ENCODE assay signal across 27 cellular contexts in the genomic region with DNA sequence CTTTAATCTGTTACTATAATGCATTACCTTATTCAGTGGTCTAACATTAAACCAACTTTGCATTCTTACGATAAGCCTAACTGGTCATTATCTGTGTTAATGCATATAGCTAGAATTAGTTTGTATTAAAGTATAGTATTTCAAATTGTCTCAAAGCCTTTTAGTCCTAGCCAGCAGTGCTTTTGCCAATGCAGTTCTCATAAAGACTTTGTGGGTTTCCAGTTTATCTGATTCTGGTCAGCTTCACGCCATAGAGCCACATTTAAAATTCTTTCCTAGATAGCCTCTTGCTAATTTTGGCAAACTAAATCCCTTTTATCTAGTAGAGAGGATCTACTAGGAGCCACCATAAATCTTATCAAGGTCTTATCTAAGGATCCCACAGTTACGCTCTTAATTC.
DNase-seq lines count a peak whose midpoint lies in the region; ATAC-seq, FAIRE-seq and TF ChIP-seq lines count a peak whose summit lies in the region.
"Had no signal": no experiment of that assay in that cellular context is flagged by ENCODE, and none has a peak within 500 bp of the region (broad histone marks: within the 10 kb centered on the region; RNA-seq: fewer than 3 reads in every experiment).

No MANE protein-coding gene starts in this region.

- intact Hi-C loops in K562 (cut with micrococcal nuclease) (no loop called here), gastrocnemius medialis (cut with DNase I; ENCODE audit: low total_unique reads) (no loop called here)

- no peaks in the 10 kb centered on the region for H3K9me1 ChIP-seq in K562 (ENCODE audit: control insufficient read depth, insufficient read depth, low read length)

- H3K4me1 Mint-ChIP-seq in endodermal cell, result no peaks in the 10 kb centered on the region
- H3K4me1 Mint-ChIP-seq: CD14-positive monocyte; CD4-positive, alpha-beta memory T cell; CD4-positive, CD25-positive, alpha-beta regulatory T cell; CD8-positive, alpha-beta memory T cell had no signal

- H3K36me3 Mint-ChIP-seq in endodermal cell (ENCODE audit: low read depth), result no peaks in the 10 kb centered on the region
- H3K36me3 Mint-ChIP-seq: CD14-positive monocyte; CD4-positive, alpha-beta memory T cell; CD4-positive, CD25-positive, alpha-beta regulatory T cell; CD8-positive, alpha-beta memory T cell had no signal

- TF ChIP-seq EP300 in K562 (IDR thresholded peaks at IDR 0.05; ENCODE audit: low read length), result no peak

- no peak for TF ChIP-seq POLR2A in K562 (conservative IDR thresholded peaks at IDR 0.05)
- no peak for TF ChIP-seq POLR2A in H54 (IDR thresholded peaks at IDR 0.05; ENCODE audit: low read depth, low read length)
- no peak for TF ChIP-seq POLR2A in gastrocnemius medialis (IDR thresholded peaks at IDR 0.05)

- TF ChIP-seq RAD21 in K562 (CRISPR knock-in tag; conservative IDR thresholded peaks at IDR 0.05 in 1 of 2, IDR thresholded peaks at IDR 0.05 in 1 of 2), result no peak

- H3K36me3 ChIP-seq in HEK293 (ENCODE audit: control insufficient read depth in 2 of 2, insufficient read depth in 1 of 2, low read length in 2 of 2), result no peaks in the 10 kb centered on the region
- H3K36me3 ChIP-seq in K562 (ENCODE audit: control insufficient read depth, insufficient read depth, low read length), result no peaks in the 10 kb centered on the region
- H3K36me3 ChIP-seq in endodermal cell (ENCODE audit: control insufficient read depth, insufficient read depth, low read length), result no peaks in the 10 kb centered on the region
- no peaks in the 10 kb centered on the region for H3K36me3 ChIP-seq in gastrocnemius medialis
- H3K36me3 ChIP-seq: BE2C, BLaER1 had no signal

- H2AFZ ChIP-seq in K562 (ENCODE audit: low read depth, low read length), result no peak overlapping the region

- CTCF ChIA-PET in HEK293 (lab: Yijun Ruan, JAX), result interaction anchor here (0.9 kb wide), 1 partner anchor 38 kb away, joined by 3 read pairs; no protein-coding TSS in a partner anchor
- CTCF ChIA-PET in K562 (lab: Yijun Ruan, JAX; ENCODE audit: low intra/inter-chr PET ratio), result no interaction called here

- DNase-seq in K562 (ENCODE audit: extremely low read depth in 1 of 4, low spot score in 3 of 4) (no peak), endodermal cell (no peak), NCI-H2029 treated with DMSO at 0.1 percent for 48 hours (lab: John Stamatoyannopoulos, UW) (no peak), H54 (ENCODE audit: insufficient read length, low spot score) (no peak), gastrocnemius medialis (no peak)
- DNase-seq in activated naive CD4-positive, alpha-beta T cell treated with anti-CD3 and anti-CD28 coated beads, Interleukin-2, amount 50 U/mL, for 16 hours, result no peak
- DNase-seq: 8988T; ACHN; BE2C; C1 segment of cervical spinal cord; CD4-positive, alpha-beta memory T cell; CD4-positive, CD25-positive, alpha-beta regulatory T cell; CD8-positive, alpha-beta memory T cell; COR-L47; DMS 273 treated with DMSO at 0.1 percent for 48 hours; DMS153; DMS53; DMS79; DND-41; EL; GDM1 had no signal

- H3K27ac ChIP-seq in HEK293 (ENCODE audit: extremely low read depth, low read depth, low read length) (no peak overlapping the region), K562 (ENCODE audit: extremely low read depth, low read depth, low read length) (no peak overlapping the region), endodermal cell (ENCODE audit: low read depth, low read length) (no peak overlapping the region), gastrocnemius medialis (no peak overlapping the region)
- H3K27ac ChIP-seq: BLaER1 had no signal

- peaks cover 48% of the 10 kb centered on the region for H3K9me3 Mint-ChIP-seq in endodermal cell

- TF ChIP-seq CTCF in HEK293 (tag by site-specific recombination; IDR thresholded peaks at IDR 0.05), result no peak
- TF ChIP-seq CTCF in K562 (IDR thresholded peaks at IDR 0.05 in 2 of 3, conservative IDR thresholded peaks at IDR 0.05 in 1 of 3; ENCODE audit: insufficient read depth in 2 of 3, low read depth in 1 of 3, low read length in 3 of 3), result no peak
- TF ChIP-seq CTCF in endodermal cell (conservative IDR thresholded peaks at IDR 0.05), result no peak
- TF ChIP-seq CTCF in gastrocnemius medialis (IDR thresholded peaks at IDR 0.05 in 4 of 5, conservative IDR thresholded peaks at IDR 0.05 in 1 of 5), result no peak

- no peak overlapping the region for H3K4me3 Mint-ChIP-seq in endodermal cell
- H3K4me3 Mint-ChIP-seq: CD14-positive monocyte; CD4-positive, alpha-beta memory T cell; CD4-positive, CD25-positive, alpha-beta regulatory T cell; CD8-positive, alpha-beta memory T cell had no signal

- H3K4me1 ChIP-seq in HEK293 (ENCODE audit: control insufficient read depth, insufficient read depth, low read length) (no peaks in the 10 kb centered on the region), K562 (replicated peaks in 1 of 2; ENCODE audit: control insufficient read depth in 2 of 2, insufficient read depth in 2 of 2, low read length in 2 of 2) (no peaks in the 10 kb centered on the region), endodermal cell (ENCODE audit: control insufficient read depth, insufficient read depth, low read length) (no peaks in the 10 kb centered on the region), gastrocnemius medialis (no peaks in the 10 kb centered on the region)
- H3K4me1 ChIP-seq: BE2C, BLaER1 had no signal

- 3% methylated on average over 3 of the region's 3 CpGs for WGBS in K562 (ENCODE audit: insufficient coverage, low coverage, missing lambda C conversion rate)
- 80 to 88% methylated on average over 2 to 3 of the region's 3 CpGs for WGBS in endodermal cell (ENCODE audit: insufficient coverage in 1 of 2, insufficient read length in 1 of 2), 2 experiments

- H4K20me1 ChIP-seq in K562 (replicated peaks; ENCODE audit: control insufficient read depth, insufficient read depth, low read length), result no peaks in the 10 kb centered on the region
- H4K20me1 ChIP-seq: BLaER1 had no signal

- H3K9ac ChIP-seq in K562 (ENCODE audit: insufficient read depth in 1 of 2, low read depth in 2 of 2, low read length in 2 of 2) (no peak overlapping the region), endodermal cell (ENCODE audit: extremely low read depth, low read length, poor library complexity, severe bottlenecking) (no peak overlapping the region)
- H3K9ac ChIP-seq: BLaER1 had no signal

- POLR2A ChIA-PET in HEK293 (lab: Yijun Ruan, JAX) (no interaction called here), K562 (lab: Yijun Ruan, JAX) (interaction anchor here (0.6 kb wide), 1 partner anchor 833 kb away, joined by 3 read pairs; no protein-coding TSS in a partner anchor)

- FAIRE-seq in K562 (lab: Jason Lieb, UNC) (no peak), H54 (lab: Jason Lieb, UNC) (no peak)
- FAIRE-seq: GM12878, GM12892, GM18507 had no signal

- H3K4me3 ChIP-seq in HEK293 (ENCODE audit: low read depth, low read length) (no peak overlapping the region), K562 (no peak overlapping the region), endodermal cell (ENCODE audit: low read length) (peak overlapping the region; percentile 60), gastrocnemius medialis (no peak overlapping the region)
- H3K4me3 ChIP-seq: BLaER1, GM12878 had no signal

- no peak overlapping the region for H3K27ac Mint-ChIP-seq in endodermal cell
- H3K27ac Mint-ChIP-seq: CD14-positive monocyte; CD4-positive, alpha-beta memory T cell; CD4-positive, CD25-positive, alpha-beta regulatory T cell; CD8-positive, alpha-beta memory T cell had no signal

- in situ Hi-C loops in K562 (cut with MboI), result no loop called here
- in situ Hi-C loops in gastrocnemius medialis (cut with MboI; ENCODE audit: low sequenced_read_pairs in 4 of 4), result no loop called here

- no TSS peak for BruUV-seq in K562 (replicated peaks; lab: Mats Ljungman, UMichigan)

- peaks cover 1% of the 10 kb centered on the region for H3K27me3 Mint-ChIP-seq in endodermal cell (ENCODE audit: insufficient read depth)

- H3K4me2 ChIP-seq in K562 (ENCODE audit: insufficient read depth, low read length), result no peak overlapping the region
- H3K4me2 ChIP-seq: BLaER1 had no signal

- H3K9me3 ChIP-seq in HEK293 (ENCODE audit: control insufficient read depth, insufficient read depth, low read depth, low read length) (peaks cover 2% of the 10 kb centered on the region), K562 (replicated peaks; ENCODE audit: control insufficient read depth, insufficient read depth, low read depth, low read length) (no peaks in the 10 kb centered on the region), endodermal cell (ENCODE audit: control insufficient read depth, low read length) (peaks cover 49% of the 10 kb centered on the region), gastrocnemius medialis (no peaks in the 10 kb centered on the region)
- H3K9me3 ChIP-seq: BE2C had no signal

- H3K79me2 ChIP-seq in K562 (ENCODE audit: control insufficient read depth, insufficient read depth, low read length), result no peaks in the 10 kb centered on the region

- no peaks in the 10 kb centered on the region for H3K27me3 ChIP-seq in K562 (ENCODE audit: control insufficient read depth in 2 of 2, insufficient read depth in 2 of 2, low read length in 2 of 2)
- no peaks in the 10 kb centered on the region for H3K27me3 ChIP-seq in endodermal cell (ENCODE audit: control insufficient read depth, insufficient read depth, low read length, poor library complexity, severe bottlenecking)
- no peaks in the 10 kb centered on the region for H3K27me3 ChIP-seq in gastrocnemius medialis
- H3K27me3 ChIP-seq: BE2C, BLaER1 had no signal

- ATAC-seq in K562, result no peak
- ATAC-seq in gastrocnemius medialis, result no peak
- ATAC-seq: GM12878 had no signal

TF ChIP-seq in HEK293, 187 proteins besides CTCF, POLR2A, EP300 and RAD21 (continues in another document):
- TF ChIP-seq ZNF626 (tag by site-specific recombination; IDR thresholded peaks at IDR 0.05), result peak; percentile 73; the same call in 1 of the 2 replicates

TF ChIP-seq in K562, 482 proteins besides CTCF, POLR2A, EP300 and RAD21:
- TF ChIP-seq SAP30 (IDR thresholded peaks at IDR 0.05; ENCODE audit: borderline replicate concordance, insufficient read depth, low read depth, low read length, poor library complexity, severe bottlenecking), result no peak
- TF ChIP-seq, protein P1, sequence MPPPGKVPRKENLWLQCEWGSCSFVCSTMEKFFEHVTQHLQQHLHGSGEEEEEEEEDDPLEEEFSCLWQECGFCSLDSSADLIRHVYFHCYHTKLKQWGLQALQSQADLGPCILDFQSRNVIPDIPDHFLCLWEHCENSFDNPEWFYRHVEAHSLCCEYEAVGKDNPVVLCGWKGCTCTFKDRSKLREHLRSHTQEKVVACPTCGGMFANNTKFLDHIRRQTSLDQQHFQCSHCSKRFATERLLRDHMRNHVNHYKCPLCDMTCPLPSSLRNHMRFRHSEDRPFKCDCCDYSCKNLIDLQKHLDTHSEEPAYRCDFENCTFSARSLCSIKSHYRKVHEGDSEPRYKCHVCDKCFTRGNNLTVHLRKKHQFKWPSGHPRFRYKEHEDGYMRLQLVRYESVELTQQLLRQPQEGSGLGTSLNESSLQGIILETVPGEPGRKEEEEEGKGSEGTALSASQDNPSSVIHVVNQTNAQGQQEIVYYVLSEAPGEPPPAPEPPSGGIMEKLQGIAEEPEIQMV (tag; conservative IDR thresholded peaks at IDR 0.05; ENCODE audit: low read depth), result no peak
- TF ChIP-seq RBM25 (IDR thresholded peaks at IDR 0.05; ENCODE audit: low read depth, low read length, severe bottlenecking), result peak; percentile 81
- TF ChIP-seq CREM (IDR thresholded peaks at IDR 0.05; ENCODE audit: low read depth), result no peak
